ENCODE assay signal across 9 cellular contexts in genomic region chrX:55490121-55490520, GRCh38. TPM values are rescaled to one million over a fixed set of nuclear protein-coding genes. Genes with fewer than 3 reads are reported as not detected.
DNase-seq lines count a peak whose midpoint lies in the region; ATAC-seq and TF ChIP-seq lines count a peak whose summit lies in the region.
"Had no signal": no experiment of that assay in that cellular context is flagged by ENCODE, and none has a peak within 500 bp of the region (broad histone marks: within the 10 kb centered on the region; RNA-seq: fewer than 3 reads in every experiment).

No MANE protein-coding gene starts in this region.

- no peaks in the 10 kb centered on the region for H3K36me3 ChIP-seq in iPS DF 6.9 (ENCODE audit: control insufficient read depth, insufficient read depth, low read length)

- DNase-seq in HFFc6, result no peak
- no peak for DNase-seq in iPS DF 6.9 (ENCODE audit: low read depth, low spot score)
- DNase-seq in stimulated activated effector memory CD8-positive, alpha-beta T cell treated with anti-CD3 and anti-CD28 coated beads, Interleukin-12 subunit alpha, Interleukin-12 subunit beta, amount 100 ng/mL, for 72 hours (ENCODE audit: low spot score in 2 of 2), result no peak
- DNase-seq in NCI-H2107 (lab: John Stamatoyannopoulos, UW), result no peak
- DNase-seq in NCI-H524 treated with DMSO at 0.1 percent for 48 hours (lab: John Stamatoyannopoulos, UW), result no peak
- DNase-seq in NCI-H2107 treated with DMSO at 0.1 percent for 48 hours (lab: John Stamatoyannopoulos, UW; ENCODE audit: unreplicated experiment), result no peak
- no peak for DNase-seq in HCEC 1CT
- DNase-seq: cortex of kidney had no signal

- no peaks in the 10 kb centered on the region for H3K27me3 Mint-ChIP-seq in HFFc6 (ENCODE audit: insufficient read depth)
- H3K27me3 Mint-ChIP-seq in activated T-helper 17 cell treated with anti-CD3 and anti-CD28 coated beads, Interleukin-2, amount 50 U/mL, for 72 hours, result no peaks in the 10 kb centered on the region

- no peak overlapping the region for H3K27ac ChIP-seq in iPS DF 6.9 (ENCODE audit: low read length)

- no peaks in the 10 kb centered on the region for H3K9me3 ChIP-seq in iPS DF 6.9 (ENCODE audit: control insufficient read depth, insufficient read depth, low read length)

- no peaks in the 10 kb centered on the region for H3K27me3 ChIP-seq in iPS DF 6.9 (ENCODE audit: control insufficient read depth, insufficient read depth, low read length)

- no peak for ATAC-seq in activated T-helper 17 cell treated with anti-CD3 and anti-CD28 coated beads, Interleukin-2, amount 50 U/mL, for 72 hours (replicated peaks)
- ATAC-seq in stimulated activated effector memory CD8-positive, alpha-beta T cell treated with anti-CD3 and anti-CD28 coated beads, Interleukin-12 subunit alpha, Interleukin-12 subunit beta, amount 100 ng/mL, for 72 hours, result no peak

- peaks cover 5% of the 10 kb centered on the region; the same call in 1 of the 2 replicates for H3K4me1 Mint-ChIP-seq in HFFc6 (ENCODE audit: low read depth)
- no peaks in the 10 kb centered on the region for H3K4me1 Mint-ChIP-seq in activated T-helper 17 cell treated with anti-CD3 and anti-CD28 coated beads, Interleukin-2, amount 50 U/mL, for 72 hours
- H3K4me1 Mint-ChIP-seq in stimulated activated effector memory CD8-positive, alpha-beta T cell treated with anti-CD3 and anti-CD28 coated beads, Interleukin-12 subunit alpha, Interleukin-12 subunit beta, amount 100 ng/mL, for 72 hours, result no peaks in the 10 kb centered on the region

- no peaks in the 10 kb centered on the region for H3K36me3 Mint-ChIP-seq in HFFc6 (ENCODE audit: low read depth)
- no peaks in the 10 kb centered on the region for H3K36me3 Mint-ChIP-seq in activated T-helper 17 cell treated with anti-CD3 and anti-CD28 coated beads, Interleukin-2, amount 50 U/mL, for 72 hours (ENCODE audit: low read depth)
- peaks cover 7% of the 10 kb centered on the region for H3K36me3 Mint-ChIP-seq in stimulated activated effector memory CD8-positive, alpha-beta T cell treated with anti-CD3 and anti-CD28 coated beads, Interleukin-12 subunit alpha, Interleukin-12 subunit beta, amount 100 ng/mL, for 72 hours

- H3K4me3 Mint-ChIP-seq in HFFc6, result peak overlapping the region; percentile 93
- peak overlapping the region; percentile 94 for H3K4me3 Mint-ChIP-seq in activated T-helper 17 cell treated with anti-CD3 and anti-CD28 coated beads, Interleukin-2, amount 50 U/mL, for 72 hours
- H3K4me3 Mint-ChIP-seq in stimulated activated effector memory CD8-positive, alpha-beta T cell treated with anti-CD3 and anti-CD28 coated beads, Interleukin-12 subunit alpha, Interleukin-12 subunit beta, amount 100 ng/mL, for 72 hours, result peak overlapping the region; percentile 91

- no CpG with 5 or more reads among the region's 4 CpGs for WGBS in iPS DF 6.9 (ENCODE audit: insufficient coverage, insufficient read length)

- no peaks in the 10 kb centered on the region for H3K4me1 ChIP-seq in iPS DF 6.9 (ENCODE audit: control insufficient read depth, insufficient read depth, low read length)

- peak overlapping the region; percentile 71; the same call in 1 of the 2 replicates for H3K4me3 ChIP-seq in iPS DF 6.9 (ENCODE audit: low read length)

- H3K27ac Mint-ChIP-seq in HFFc6, result peak overlapping the region; percentile 94; the same call in 1 of the 2 replicates
- H3K27ac Mint-ChIP-seq in activated T-helper 17 cell treated with anti-CD3 and anti-CD28 coated beads, Interleukin-2, amount 50 U/mL, for 72 hours, result peak overlapping the region; percentile 94
- peak overlapping the region; percentile 92 for H3K27ac Mint-ChIP-seq in stimulated activated effector memory CD8-positive, alpha-beta T cell treated with anti-CD3 and anti-CD28 coated beads, Interleukin-12 subunit alpha, Interleukin-12 subunit beta, amount 100 ng/mL, for 72 hours

- no peak for TF ChIP-seq CTCF in HFFc6 (IDR thresholded peaks at IDR 0.05)

- no peaks in the 10 kb centered on the region for H3K9me3 Mint-ChIP-seq in HFFc6
- no peaks in the 10 kb centered on the region for H3K9me3 Mint-ChIP-seq in activated T-helper 17 cell treated with anti-CD3 and anti-CD28 coated beads, Interleukin-2, amount 50 U/mL, for 72 hours
- no peaks in the 10 kb centered on the region for H3K9me3 Mint-ChIP-seq in stimulated activated effector memory CD8-positive, alpha-beta T cell treated with anti-CD3 and anti-CD28 coated beads, Interleukin-12 subunit alpha, Interleukin-12 subunit beta, amount 100 ng/mL, for 72 hours

RNA-seq across cellular contexts. Expression of gene USP51, which starts 0.5 kb away (rescaled TPM):
- 1 to 10 TPM in 3 of 6 experiments, under 1 TPM in 3; 0.73 to 1.2 (median 1.0) TPM for total RNA-seq in HFFc6 (2021; fragmentation: NEBNext Ultra II Directional; extraction: Animal tissue kit (Norgen Biotek cat#: 25700))
- total RNA-seq in activated T-helper 17 cell treated with anti-CD3 and anti-CD28 coated beads, Interleukin-2, amount 50 U/mL, for 72 hours, result 1 to 10 TPM; 2.0 to 3.0 TPM

RNA-seq across cellular contexts. Expression of gene MAGEH1, which starts 38.2 kb away (rescaled TPM):
- total RNA-seq in HFFc6 (2021; fragmentation: NEBNext Ultra II Directional; extraction: Animal tissue kit (Norgen Biotek cat#: 25700)), result 10 to 100 TPM; 20.6 to 25.3 (median 24.9) TPM
- 10 to 100 TPM; 13.9 to 14.5 TPM for total RNA-seq in activated T-helper 17 cell treated with anti-CD3 and anti-CD28 coated beads, Interleukin-2, amount 50 U/mL, for 72 hours
